9 cellular contexts compared by ENCODE assay signal in genomic region chr20:35771367-35771688, GRCh38. TPM values are rescaled to one million over a fixed set of nuclear protein-coding genes. Genes with fewer than 3 reads are reported as not detected.
DNase-seq lines count a peak whose midpoint lies in the region; ATAC-seq, FAIRE-seq and TF ChIP-seq lines count a peak whose summit lies in the region.
"Had no signal": no experiment of that assay in that cellular context is flagged by ENCODE, and none has a peak within 500 bp of the region (broad histone marks: within the 10 kb centered on the region; RNA-seq: fewer than 3 reads in every experiment).

No MANE protein-coding gene starts in this region.

- no peaks in the 10 kb centered on the region for H3K9me3 ChIP-seq in CD8-positive, alpha-beta memory T cell (ENCODE audit: low read length)
- H3K9me3 ChIP-seq in Panc1 (ENCODE audit: control insufficient read depth, insufficient read depth, low read depth, low read length) (no peaks in the 10 kb centered on the region), trophoblast cell (ENCODE audit: insufficient read depth, low read depth, low read length) (no peaks in the 10 kb centered on the region)

- peak overlapping the region; percentile 98 to 100 (median 100) for H3K27ac Mint-ChIP-seq in CD8-positive, alpha-beta memory T cell

- H2AFZ ChIP-seq in trophoblast cell (ENCODE audit: insufficient read depth, low read length, poor library complexity): peak overlapping the region; percentile 64

- H3K79me2 ChIP-seq in trophoblast cell (ENCODE audit: control insufficient read depth, insufficient read depth, low read length, poor library complexity): peaks cover 3% of the 10 kb centered on the region

- FAIRE-seq in RCC 7860 (lab: Jason Lieb, UNC): no peak
- FAIRE-seq: colon had no signal

- H3K9ac ChIP-seq in trophoblast cell (ENCODE audit: low read length): no peak overlapping the region

- H3K27me3 Mint-ChIP-seq in CD8-positive, alpha-beta memory T cell: peaks cover 0 to 3% of the 10 kb centered on the region in 2 donors

- TF ChIP-seq CTCF in Panc1 (IDR thresholded peaks at IDR 0.05): no peak
- no peak for TF ChIP-seq CTCF in epithelial cell of esophagus (IDR thresholded peaks at IDR 0.05; ENCODE audit: insufficient read depth, low read depth, low read length, missing control alignments)

- H3K4me2 ChIP-seq in trophoblast cell (ENCODE audit: low read length): peak overlapping the region; percentile 93

- POLR2A ChIA-PET in CD8-positive, alpha-beta memory T cell (lab: Charles Lee): interaction anchor here (0.7 to 9.3 kb wide), 8 partner anchors 24 to 317 kb away, joined by 3 to 337 read pairs (median 4); partner anchors contain the start of genes CPNE1, RBM12, RBM39 and SCAND1
- POLR2A ChIA-PET in Panc1 (lab: Charles Lee): interaction anchor here (2.1 kb wide), 1 partner anchor 29 kb away, joined by 34 read pairs; the partner anchor contains the start of gene RBM39

- peak overlapping the region; percentile 39 for H4K91ac ChIP-seq in trophoblast cell (ENCODE audit: low read depth, low read length)

- peak overlapping the region; percentile 11 for H3K18ac ChIP-seq in trophoblast cell (ENCODE audit: low read length)

- H3K4me3 Mint-ChIP-seq in CD8-positive, alpha-beta memory T cell: peak overlapping the region; percentile 72 to 87 (median 85)

- peaks cover 0 to 3% (median 0%) of the 10 kb centered on the region in 5 donors for H3K9me3 Mint-ChIP-seq in CD8-positive, alpha-beta memory T cell

- H3K23ac ChIP-seq in trophoblast cell (ENCODE audit: low read length): no peak overlapping the region

- CTCF ChIA-PET in CD8-positive, alpha-beta memory T cell (lab: Charles Lee): interaction anchor here (1.1 to 7.4 kb wide), 5 partner anchors 25 to 183 kb away, joined by 3 to 90 read pairs (median 7); partner anchors contain the start of genes RBM39 and SCAND1
- CTCF ChIA-PET in Panc1 (lab: Charles Lee): interaction anchor here (0.7 to 1.0 kb wide), 3 partner anchors 72 to 367 kb away, joined by 3 to 10 read pairs (median 4); partner anchors contain the start of genes NFS1 and ROMO1

- intact Hi-C loops in Panc1 (cut with micrococcal nuclease; ENCODE audit: unreplicated experiment): no loop called here

- no peaks in the 10 kb centered on the region for H3K27me3 ChIP-seq in CD8-positive, alpha-beta memory T cell (ENCODE audit: insufficient read depth, low read length, poor library complexity, severe bottlenecking)
- H3K27me3 ChIP-seq in Panc1 (ENCODE audit: control insufficient read depth, insufficient read depth, low read length): no peaks in the 10 kb centered on the region
- H3K27me3 ChIP-seq in trophoblast cell (ENCODE audit: insufficient read depth, low read length): no peaks in the 10 kb centered on the region

- no CpG with 5 or more reads among the region's 9 CpGs for WGBS in trophoblast cell (ENCODE audit: extremely low coverage, insufficient coverage, insufficient read length)

- H2BK120ac ChIP-seq in trophoblast cell (ENCODE audit: insufficient read depth, low read length, poor library complexity): no peak overlapping the region

- peaks cover 4 to 20% (median 7%) of the 10 kb centered on the region in 3 donors for H3K36me3 Mint-ChIP-seq in CD8-positive, alpha-beta memory T cell

- peak overlapping the region; percentile 92 for H3K27ac ChIP-seq in CD8-positive, alpha-beta memory T cell (ENCODE audit: low read depth, low read length)
- peak overlapping the region; percentile 72; the same call in 1 of the 2 replicates for H3K27ac ChIP-seq in Panc1 (ENCODE audit: low read length)
- H3K27ac ChIP-seq in trophoblast cell (ENCODE audit: low read depth, low read length): no peak overlapping the region

- in situ Hi-C loops in Panc1 (cut with HindIII; ENCODE audit: low pct_unique_long_range_greater_than_20kb, low sequenced_read_pairs): no loop called here

- H3K4me3 ChIP-seq in CD8-positive, alpha-beta memory T cell (ENCODE audit: low read length): peak overlapping the region; percentile 30
- H3K4me3 ChIP-seq in Panc1 (ENCODE audit: low read depth in 2 of 2, low read length in 2 of 2) (peak overlapping the region; percentile 79 to 81), epithelial cell of esophagus (ENCODE audit: low read length) (peak overlapping the region; percentile 34), trophoblast cell (ENCODE audit: low read depth, low read length) (peak overlapping the region; percentile 31)

- peaks cover 90% of the 10 kb centered on the region for H3K4me1 ChIP-seq in CD8-positive, alpha-beta memory T cell (ENCODE audit: insufficient read depth, low read length)
- peaks cover 30% of the 10 kb centered on the region for H3K4me1 ChIP-seq in Panc1 (ENCODE audit: control insufficient read depth, insufficient read depth, low read length)
- peaks cover 6 to 14% of the 10 kb centered on the region in 2 experiments for H3K4me1 ChIP-seq in trophoblast cell (ENCODE audit: control insufficient read depth in 1 of 2, insufficient read depth in 2 of 2, low read length in 2 of 2)

- no peak for ATAC-seq in Panc1
- no peak for ATAC-seq in GM21576 (IDR thresholded peaks at IDR 0.05; ENCODE audit: unreplicated experiment)

- H4K12ac ChIP-seq in trophoblast cell (ENCODE audit: low read depth, low read length): peak overlapping the region; percentile 56

- H2AK5ac ChIP-seq in trophoblast cell (ENCODE audit: low read length): no peak overlapping the region

- DNase-seq in CD8-positive, alpha-beta memory T cell: no peak
- DNase-seq in Panc1 (ENCODE audit: low read depth, low spot score) (no peak), epithelial cell of esophagus (ENCODE audit: low read depth) (no peak), trophoblast cell (no peak), kidney glomerular epithelial cell (lab: John Stamatoyannopoulos, UW) (no peak), RCC 7860 (ENCODE audit: low spot score) (no peak), CD1c-positive myeloid dendritic cell (ENCODE audit: extremely low spot score) (no peak)

- H2BK12ac ChIP-seq in trophoblast cell (ENCODE audit: low read length): peak overlapping the region; percentile 45

- H3K36me3 ChIP-seq in CD8-positive, alpha-beta memory T cell (ENCODE audit: insufficient read depth, low read length): no peaks in the 10 kb centered on the region
- H3K36me3 ChIP-seq in Panc1 (ENCODE audit: control insufficient read depth, insufficient read depth, low read length) (no peaks in the 10 kb centered on the region; the same call in 1 of the 2 replicates), trophoblast cell (ENCODE audit: control insufficient read depth in 1 of 2, insufficient read depth in 2 of 2, low read length in 2 of 2) (no peaks in the 10 kb centered on the region)

- H3K4ac ChIP-seq in trophoblast cell (ENCODE audit: low read depth, low read length): no peak overlapping the region

- H3K79me1 ChIP-seq in trophoblast cell (ENCODE audit: low read length): peaks cover 3% of the 10 kb centered on the region

- BruUV-seq in Panc1 (replicated peaks; lab: Mats Ljungman, UMichigan): no TSS peak

- H3K14ac ChIP-seq in trophoblast cell (ENCODE audit: low read length): no peak overlapping the region

- no peak overlapping the region for H2BK5ac ChIP-seq in trophoblast cell (ENCODE audit: low read depth, low read length, poor library complexity)

- H3K4me1 Mint-ChIP-seq in CD8-positive, alpha-beta memory T cell: peaks cover 66 to 87% (median 75%) of the 10 kb centered on the region in 3 donors

- H4K8ac ChIP-seq in trophoblast cell (ENCODE audit: low read depth, low read length): peak overlapping the region; percentile 70

RNA-seq across cellular contexts. Expression of gene PHF20, which starts 0.5 kb away (rescaled TPM):
- total RNA-seq in CD8-positive, alpha-beta memory T cell: 10 to 100 TPM; 53.9 to 54.3 TPM
- polyA plus RNA-seq in CD8-positive, alpha-beta memory T cell: 124 TPM
- total RNA-seq in Panc1 (2021; ENCODE audit: unreplicated experiment): 51.5 TPM
- polyA plus RNA-seq in Panc1 (2012; ENCODE audit: insufficient read length): 22.6 TPM
- polyA plus RNA-seq in trophoblast cell (2013): 20.3 and 21.4 TPM in 2 replicates

RNA-seq across cellular contexts. Expression of gene RBM39, which starts 29.3 kb away (rescaled TPM):
- 100 to 1,000 TPM; 349 to 352 TPM for total RNA-seq in CD8-positive, alpha-beta memory T cell
- polyA plus RNA-seq in CD8-positive, alpha-beta memory T cell: 157 TPM
- total RNA-seq in Panc1 (2021; ENCODE audit: unreplicated experiment): 282 TPM
- 187 TPM for polyA plus RNA-seq in Panc1 (2012; ENCODE audit: insufficient read length)
- 228 and 229 TPM in 2 replicates for polyA plus RNA-seq in trophoblast cell (2013)

Comparison
In these comparisons a context has a peak if more than half of its experiments do, and no peak if none do; other contexts are left out.
1. H3K4me3 ChIP-seq: peak in every context shown above with its lines; median percentile 80 in Panc1; 34 in epithelial cell of esophagus; 31 in trophoblast cell; 30 in CD8-positive, alpha-beta memory T cell.